Comparison of ENCODE assay signal across 18 cellular contexts in genomic region chr13:113996081-113996911, GRCh38. TPM values are rescaled to one million over a fixed set of nuclear protein-coding genes. Genes with fewer than 3 reads are reported as not detected.
DNase-seq lines count a peak whose midpoint lies in the region; ATAC-seq and TF ChIP-seq lines count a peak whose summit lies in the region.
"Had no signal": no experiment of that assay in that cellular context is flagged by ENCODE, and none has a peak within 500 bp of the region (broad histone marks: within the 10 kb centered on the region; RNA-seq: fewer than 3 reads in every experiment).

No MANE protein-coding gene starts in this region.

- intact Hi-C loops in PC-3 (cut with micrococcal nuclease): no loop called here
- intact Hi-C loops in left cardiac atrium (cut with DNase I): no loop called here
- intact Hi-C loops in natural killer cell (cut with micrococcal nuclease): no loop called here
- intact Hi-C loops in sigmoid colon (cut with DNase I): no loop called here

- H3K27ac Mint-ChIP-seq in natural killer cell: no peak overlapping the region
- H3K27ac Mint-ChIP-seq: CD8-positive, alpha-beta T cell had no signal

- H3K27me3 Mint-ChIP-seq in natural killer cell (ENCODE audit: low read depth in 2 of 2): no peaks in the 10 kb centered on the region

- CTCF ChIA-PET in PC-3 (lab: Charles Lee): no interaction called here

- no peak for TF ChIP-seq POLR2A in sigmoid colon (IDR thresholded peaks at IDR 0.05)

- POLR2A ChIA-PET in PC-3 (lab: Charles Lee; ENCODE audit: unreplicated experiment): no interaction called here

- H3K4me2 ChIP-seq in DND-41 (ENCODE audit: insufficient read depth, low read length) (no peak overlapping the region), PC-3 (ENCODE audit: low read length) (no peak overlapping the region)

- no peaks in the 10 kb centered on the region for H3K9me3 ChIP-seq in DND-41 (ENCODE audit: insufficient read depth, low read length, severe bottlenecking)
- H3K9me3 ChIP-seq in PC-3 (ENCODE audit: low read length): no peaks in the 10 kb centered on the region
- H3K9me3 ChIP-seq in sigmoid colon: no peaks in the 10 kb centered on the region
- H3K9me3 ChIP-seq: BE2C, SJSA1 had no signal

- H3K9ac ChIP-seq in DND-41 (ENCODE audit: low read depth, low read length) (no peak overlapping the region), PC-3 (ENCODE audit: low read length) (peak overlapping the region; percentile 15; the same call in 1 of the 2 replicates)

- H3K36me3 ChIP-seq in DND-41 (ENCODE audit: insufficient read depth, low read length): peaks cover 66% of the 10 kb centered on the region
- no peaks in the 10 kb centered on the region for H3K36me3 ChIP-seq in PC-3 (ENCODE audit: low read depth, low read length)
- H3K36me3 ChIP-seq in sigmoid colon: peaks cover 3 to 55% (median 16%) of the 10 kb centered on the region in 4 donors

- no peak overlapping the region for H3K4me3 Mint-ChIP-seq in natural killer cell
- H3K4me3 Mint-ChIP-seq: CD8-positive, alpha-beta T cell had no signal

- no peak for DNase-seq in DND-41
- DNase-seq in PC-3: no peak
- peak; percentile 20 for DNase-seq in left cardiac atrium
- DNase-seq in natural killer cell: no peak
- no peak for DNase-seq in NCI-H774 (lab: John Stamatoyannopoulos, UW)
- no peak for DNase-seq in foreskin keratinocyte
- no peak for DNase-seq in sigmoid colon
- DNase-seq: BE2C, DMS79 treated with DMSO at 0.1 percent for 48 hours, GDM1, MV-4-11, NCI-H1436, NCI-H2029 treated with DMSO at 0.1 percent for 48 hours, NCI-H510A treated with DMSO at 0.1 percent for 48 hours had no signal

- no peaks in the 10 kb centered on the region for H3K27me3 ChIP-seq in DND-41 (ENCODE audit: insufficient read depth, low read length, poor library complexity)
- H3K27me3 ChIP-seq in PC-3 (ENCODE audit: low read length): no peaks in the 10 kb centered on the region
- H3K27me3 ChIP-seq in foreskin keratinocyte: no peaks in the 10 kb centered on the region
- no peaks in the 10 kb centered on the region for H3K27me3 ChIP-seq in sigmoid colon
- H3K27me3 ChIP-seq: BE2C, SJSA1 had no signal

- no peaks in the 10 kb centered on the region for H3K9me2 ChIP-seq in PC-3 (replicated peaks; ENCODE audit: low read length)

- no TSS peak for BruUV-seq in PC-3 (replicated peaks; lab: Mats Ljungman, UMichigan)

- H4K20me1 ChIP-seq in DND-41 (ENCODE audit: insufficient read depth, low read length) (peaks cover 4% of the 10 kb centered on the region), PC-3 (ENCODE audit: low read length) (no peaks in the 10 kb centered on the region)

- no peaks in the 10 kb centered on the region for H3K9me3 Mint-ChIP-seq in natural killer cell
- H3K9me3 Mint-ChIP-seq: CD8-positive, alpha-beta T cell had no signal

- H3K79me2 ChIP-seq in DND-41 (ENCODE audit: insufficient read depth, low read length) (no peaks in the 10 kb centered on the region), PC-3 (ENCODE audit: low read length) (no peaks in the 10 kb centered on the region)

- H3K27ac ChIP-seq in DND-41 (ENCODE audit: low read length) (no peak overlapping the region), PC-3 (ENCODE audit: low read length) (peak overlapping the region; percentile 70), foreskin keratinocyte (no peak overlapping the region), sigmoid colon (no peak overlapping the region)
- H3K27ac ChIP-seq: SJSA1 had no signal

- H3K4me3 ChIP-seq in DND-41 (ENCODE audit: low read depth in 1 of 2, low read length in 2 of 2): no peak overlapping the region
- H3K4me3 ChIP-seq in PC-3 (ENCODE audit: low read length): no peak overlapping the region
- H3K4me3 ChIP-seq in sigmoid colon: no peak overlapping the region
- H3K4me3 ChIP-seq: SJSA1 had no signal

- H3K4me1 ChIP-seq in DND-41 (ENCODE audit: insufficient read depth, low read length) (no peaks in the 10 kb centered on the region), PC-3 (ENCODE audit: insufficient read depth, low read length) (peaks cover 17% of the 10 kb centered on the region), foreskin keratinocyte (no peaks in the 10 kb centered on the region), sigmoid colon (peaks cover 0 to 10% (median 0%) of the 10 kb centered on the region in 4 donors)

- TF ChIP-seq EP300 in sigmoid colon (IDR thresholded peaks at IDR 0.05): no peak

- ATAC-seq in DND-41 (ENCODE audit: insufficient read depth, low read depth) (0 out of 3 replicates have a peak, but pooled peaks have one; percentile 17), PC-3 (no peak), left cardiac atrium (no peak), natural killer cell (peak in 2 of 3 donors; percentile 9), HG03342 (IDR thresholded peaks at IDR 0.05; ENCODE audit: unreplicated experiment) (no peak), foreskin keratinocyte (no peak)
- ATAC-seq: CD8-positive, alpha-beta T cell had no signal

- H3K36me3 Mint-ChIP-seq in natural killer cell: no peaks in the 10 kb centered on the region

- TF ChIP-seq CTCF in DND-41 (IDR thresholded peaks at IDR 0.05; ENCODE audit: borderline replicate concordance, extremely low read depth, low read length, poor library complexity, severe bottlenecking) (no peak), PC-3 (conservative IDR thresholded peaks at IDR 0.05; ENCODE audit: low read depth, low read length) (no peak), natural killer cell (IDR thresholded peaks at IDR 0.05) (no peak), foreskin keratinocyte (conservative IDR thresholded peaks at IDR 0.05) (no peak), sigmoid colon (IDR thresholded peaks at IDR 0.05) (no peak)

- no peaks in the 10 kb centered on the region for H3F3A ChIP-seq in PC-3 (ENCODE audit: low read length, unreplicated experiment)

- peaks cover 6 to 20% of the 10 kb centered on the region in 2 donors for H3K4me1 Mint-ChIP-seq in natural killer cell

- H2AFZ ChIP-seq in DND-41 (ENCODE audit: low read depth, low read length) (no peak overlapping the region), PC-3 (ENCODE audit: low read length) (no peak overlapping the region)

- 91 to 96% methylated on average over 38 of the region's 38 CpGs for WGBS in sigmoid colon, 2 donors

RNA-seq across cellular contexts. Expression of gene C13orf46, which starts 22.4 kb away (rescaled TPM):
- 0.07 and 0.23 TPM in 2 replicates for total RNA-seq in PC-3 (2014; rRNA removed)
- 1 to 10 TPM in 1 of 2 donors, under 1 TPM in 1; 0.65 to 1.4 TPM for total RNA-seq in left cardiac atrium
- total RNA-seq in natural killer cell: 10 to 100 TPM; 21.1 to 23.9 (median 23.5) TPM
- not detected in 2 replicates for total RNA-seq in foreskin keratinocyte
- 0.02 TPM in 1 of 2 replicates, not detected in the other for polyA plus RNA-seq in foreskin keratinocyte
- total RNA-seq in sigmoid colon: 10 to 100 TPM in 1 of 4 donors, under 1 TPM in 2, not detected in 1; 0.71 to 11.9 (median 0.81) TPM
- 1 to 10 TPM in 1 of 3 donors, under 1 TPM in 1, not detected in 1; 0.23 to 1.2 TPM for polyA plus RNA-seq in sigmoid colon
- total RNA-seq: RPMI7951, SJSA1 had no signal

Comparison
In these comparisons a context has a peak if more than half of its experiments do, and no peak if none do; other contexts are left out.
1. ATAC-seq: peak in DND-41 (single experiment) and natural killer cell (2 of 3); none in PC-3 (single experiment), left cardiac atrium (0 of 2), HG03342 (single experiment) and foreskin keratinocyte (single experiment).